In genomic region chr11:61090982-61091372, GRCh38 we compare ENCODE assay signal across 21 cellular contexts. TPM values are rescaled to one million over a fixed set of nuclear protein-coding genes. Genes with fewer than 3 reads are reported as not detected.
A peak's percentile ranks its signal among the peaks of the same experiment; 100 is the strongest.
DNase-seq lines count a peak whose midpoint lies in the region; ATAC-seq and TF ChIP-seq lines count a peak whose summit lies in the region.
"Had no signal": no experiment of that assay in that cellular context is flagged by ENCODE, and none has a peak within 500 bp of the region (broad histone marks: within the 10 kb centered on the region; RNA-seq: fewer than 3 reads in every experiment).

No MANE protein-coding gene starts in this region.

- 88 to 90% methylated on average over 8 to 9 of the region's 9 CpGs for WGBS in tibial nerve, 2 donors

- H3K4me1 Mint-ChIP-seq in CD14-positive monocyte, result peaks cover 47% of the 10 kb centered on the region
- H3K4me1 Mint-ChIP-seq in activated CD4-positive, alpha-beta memory T cell treated with anti-CD3 and anti-CD28 coated beads, Interleukin-2, amount 10 ng/mL, durations not matched to agents 7 days and 5 days, result peaks cover 69% of the 10 kb centered on the region

- CTCF ChIA-PET in activated CD4-positive, alpha-beta memory T cell treated with anti-CD3 and anti-CD28 coated beads, Interleukin-2, amount 10 ng/mL, durations not matched to agents 7 days and 5 days (lab: Charles Lee), result no interaction called here

- no peaks in the 10 kb centered on the region for H3K36me3 Mint-ChIP-seq in CD14-positive monocyte
- H3K36me3 Mint-ChIP-seq in activated CD4-positive, alpha-beta memory T cell treated with anti-CD3 and anti-CD28 coated beads, Interleukin-2, amount 10 ng/mL, durations not matched to agents 7 days and 5 days (ENCODE audit: low read depth), result peaks cover 4% of the 10 kb centered on the region

- intact Hi-C loops in CD14-positive monocyte (cut with micrococcal nuclease), result no loop called here
- intact Hi-C loops in lower lobe of right lung (cut with DNase I), result no loop called here

- peaks cover 0 to 4% (median 0%) of the 10 kb centered on the region in 7 donors for H3K9me3 Mint-ChIP-seq in CD14-positive monocyte
- H3K9me3 Mint-ChIP-seq in activated CD4-positive, alpha-beta memory T cell treated with anti-CD3 and anti-CD28 coated beads, Interleukin-2, amount 10 ng/mL, durations not matched to agents 7 days and 5 days, result no peaks in the 10 kb centered on the region

- H3K36me3 ChIP-seq in lower lobe of right lung (no peaks in the 10 kb centered on the region), tibial nerve (no peaks in the 10 kb centered on the region)
- H3K36me3 ChIP-seq: ovary, Peyer's patch had no signal

- H3K4me3 ChIP-seq in lower lobe of right lung, result no peak overlapping the region
- H3K4me3 ChIP-seq in tibial nerve, result no peak overlapping the region
- H3K4me3 ChIP-seq: ovary had no signal

- H3K9me3 ChIP-seq in lower lobe of right lung (no peaks in the 10 kb centered on the region), tibial nerve (peaks cover 0 to 13% (median 0%) of the 10 kb centered on the region in 4 donors)
- H3K9me3 ChIP-seq: ovary, Peyer's patch, SK-N-SH had no signal

- no peak for TF ChIP-seq POLR2A in tibial nerve (IDR thresholded peaks at IDR 0.05)

- H3K4me1 ChIP-seq in lower lobe of right lung (peaks cover 10% of the 10 kb centered on the region), tibial nerve (no peaks in the 10 kb centered on the region)

- peak; percentile 19 to 27 for ATAC-seq in lower lobe of right lung
- ATAC-seq in HG02678 (IDR thresholded peaks at IDR 0.05; ENCODE audit: unreplicated experiment), result no peak

- no peak overlapping the region for H3K4me3 Mint-ChIP-seq in CD14-positive monocyte
- peak overlapping the region; percentile 77 for H3K4me3 Mint-ChIP-seq in activated CD4-positive, alpha-beta memory T cell treated with anti-CD3 and anti-CD28 coated beads, Interleukin-2, amount 10 ng/mL, durations not matched to agents 7 days and 5 days

- H3K27me3 ChIP-seq in lower lobe of right lung (ENCODE audit: low read depth) (no peaks in the 10 kb centered on the region), tibial nerve (no peaks in the 10 kb centered on the region)
- H3K27me3 ChIP-seq: ovary, Peyer's patch had no signal

- H3K27me3 Mint-ChIP-seq in CD14-positive monocyte (ENCODE audit: low read depth in 3 of 3), result peaks cover 0 to 4% (median 2%) of the 10 kb centered on the region in 3 donors
- no peaks in the 10 kb centered on the region for H3K27me3 Mint-ChIP-seq in activated CD4-positive, alpha-beta memory T cell treated with anti-CD3 and anti-CD28 coated beads, Interleukin-2, amount 10 ng/mL, durations not matched to agents 7 days and 5 days

- H3K27ac ChIP-seq in lower lobe of right lung, result no peak overlapping the region
- H3K27ac ChIP-seq in tibial nerve, result no peak overlapping the region
- H3K27ac ChIP-seq: ovary had no signal

- DNase-seq in CD14-positive monocyte (ENCODE audit: low spot score), result no peak
- peak; percentile 15 for DNase-seq in D341Med (ENCODE audit: low spot score)
- no peak for DNase-seq in activated CD4-positive, alpha-beta memory T cell treated with anti-CD3 and anti-CD28 coated beads, Interleukin-2, amount 10 ng/mL, durations not matched to agents 7 days and 5 days
- DNase-seq in lower lobe of right lung, result no peak
- no peak for DNase-seq in NCI-H1092 (lab: John Stamatoyannopoulos, UW)
- no peak for DNase-seq in tibial nerve (ENCODE audit: low spot score in 2 of 2)
- DNase-seq in NCI-H187 (lab: John Stamatoyannopoulos, UW), result no peak
- DNase-seq: anterior cingulate cortex, DND-41, hypothalamus, NCI-H2107, NCI-H748 treated with DMSO at 0.1 percent for 48 hours, ovary, SK-N-SH, trophoblast cell had no signal

- TF ChIP-seq CTCF in CD14-positive monocyte (IDR thresholded peaks at IDR 0.05), result no peak
- TF ChIP-seq CTCF in lower lobe of right lung (IDR thresholded peaks at IDR 0.05), result no peak
- no peak for TF ChIP-seq CTCF in tibial nerve (IDR thresholded peaks at IDR 0.05)

- H3K27ac Mint-ChIP-seq in CD14-positive monocyte, result peak overlapping the region in 6 of 7 donors; percentile 50 to 90 (median 78)
- peak overlapping the region; percentile 96 for H3K27ac Mint-ChIP-seq in activated CD4-positive, alpha-beta memory T cell treated with anti-CD3 and anti-CD28 coated beads, Interleukin-2, amount 10 ng/mL, durations not matched to agents 7 days and 5 days

- POLR2A ChIA-PET in activated CD4-positive, alpha-beta memory T cell treated with anti-CD3 and anti-CD28 coated beads, Interleukin-2, amount 10 ng/mL, durations not matched to agents 7 days and 5 days (lab: Charles Lee), result interaction anchor here (0.6 to 7.5 kb wide), 18 partner anchors 11 to 242 kb away, joined by 3 to 133 read pairs (median 8); partner anchors contain the start of genes CD5, CD6, DDB1 and TKFC

- TF ChIP-seq EP300 in tibial nerve (IDR thresholded peaks at IDR 0.05), result no peak

RNA-seq across cellular contexts. Expression of gene CD5, which starts 11.3 kb away (rescaled TPM):
- under 1 TPM; 0.34 to 0.61 TPM for polyA plus RNA-seq in CD14-positive monocyte
- total RNA-seq in activated CD4-positive, alpha-beta memory T cell treated with anti-CD3 and anti-CD28 coated beads, Interleukin-2, amount 10 ng/mL, durations not matched to agents 7 days and 5 days, result 100 to 1,000 TPM; 359 to 373 TPM
- total RNA-seq in lower lobe of right lung, result 3.5 TPM
- total RNA-seq in tibial nerve, result 1 to 10 TPM in 1 of 4 donors, under 1 TPM in 3; 0.20 to 1.8 (median 0.43) TPM
- total RNA-seq: chondrocyte, fibroblast of villous mesenchyme, kidney epithelial cell, skeletal muscle tissue had no signal
- polyA plus RNA-seq: SK-N-SH had no signal

Comparison
In these comparisons a context has a peak if more than half of its experiments do, and no peak if none do; other contexts are left out.
1. RNA of gene CD5, which starts 11.3 kb away (total RNA-seq): 359 to 373 TPM in activated CD4-positive, alpha-beta memory T cell treated with anti-CD3 and anti-CD28 coated beads, Interleukin-2, amount 10 ng/mL, durations not matched to agents 7 days and 5 days; 3.5 TPM in lower lobe of right lung (single experiment) and 0.20 to 1.8 TPM in tibial nerve; every median in the first group is over 10 times any median in the second.